Comparison of ENCODE assay signal across 8 cellular contexts in genomic region chr17:82273327-82274133, GRCh38. TPM values are rescaled to one million over a fixed set of nuclear protein-coding genes. Genes with fewer than 3 reads are reported as not detected.
DNase-seq lines count a peak whose midpoint lies in the region; ATAC-seq, FAIRE-seq and TF ChIP-seq lines count a peak whose summit lies in the region.

Gene CSNK1D, minus strand, starts transcription at chr17:82273700. Its CDS starts 319 bp downstream, at chr17:82273381.

- DNase-seq in GM12892 (ENCODE audit: insufficient read length), result peak; percentile 97
- peak; percentile 49 for DNase-seq in NCI-H187 treated with DMSO at 0.1 percent for 48 hours (lab: John Stamatoyannopoulos, UW)
- DNase-seq in T-helper 2 cell treated with Interferon-gamma antibody and Interleukin-4, amounts not matched to agents 5 μg/mL and 100 μg/mL, for 36 hours (ENCODE audit: low spot score), result peak; percentile 86
- DNase-seq in right atrium auricular region (ENCODE audit: low spot score), result peak; percentile 91
- DNase-seq in pulmonary artery endothelial cell (ENCODE audit: low read depth, low spot score), result no peak

- no peaks in the 10 kb centered on the region for H3K27me3 ChIP-seq in right atrium auricular region

- peaks cover 27% of the 10 kb centered on the region for H3K36me3 Mint-ChIP-seq in T-helper 2 cell treated with Interferon-gamma antibody and Interleukin-4, amounts not matched to agents 5 μg/mL and 100 μg/mL, for 36 hours (ENCODE audit: low read depth)

- H3K36me3 ChIP-seq in right atrium auricular region, result peaks cover 5% of the 10 kb centered on the region
- peaks cover 2% of the 10 kb centered on the region for H3K36me3 ChIP-seq in urinary bladder (ENCODE audit: insufficient read depth)

- H3K27ac ChIP-seq in angular gyrus (ENCODE audit: low read depth, low read length), result peak within 1 kb of the TSS; percentile 94
- H3K27ac ChIP-seq in right atrium auricular region, result peak within 1 kb of the TSS; percentile 96 to 100
- peak within 1 kb of the TSS; percentile 98 for H3K27ac ChIP-seq in urinary bladder (ENCODE audit: low read depth)

- TF ChIP-seq POLR2A in GM12892 (IDR thresholded peaks at IDR 0.05; ENCODE audit: low read depth, low read length), result peak; percentile 75

- H3K4me1 ChIP-seq in right atrium auricular region (peaks cover 0 to 49% of the 10 kb centered on the region in 2 donors), urinary bladder (ENCODE audit: insufficient read depth) (no peaks in the 10 kb centered on the region)

- H3K27ac Mint-ChIP-seq in T-helper 2 cell treated with Interferon-gamma antibody and Interleukin-4, amounts not matched to agents 5 μg/mL and 100 μg/mL, for 36 hours, result peak within 1 kb of the TSS; percentile 97

- no peaks in the 10 kb centered on the region for H3K9me3 ChIP-seq in right atrium auricular region

- H3K27me3 Mint-ChIP-seq in T-helper 2 cell treated with Interferon-gamma antibody and Interleukin-4, amounts not matched to agents 5 μg/mL and 100 μg/mL, for 36 hours (ENCODE audit: low read depth), result no peaks in the 10 kb centered on the region

- H3K4me3 Mint-ChIP-seq in T-helper 2 cell treated with Interferon-gamma antibody and Interleukin-4, amounts not matched to agents 5 μg/mL and 100 μg/mL, for 36 hours, result peak within 1 kb of the TSS; percentile 97

- H3K9me3 Mint-ChIP-seq in T-helper 2 cell treated with Interferon-gamma antibody and Interleukin-4, amounts not matched to agents 5 μg/mL and 100 μg/mL, for 36 hours, result no peaks in the 10 kb centered on the region

- 4% methylated on average over 80 of the region's 80 CpGs for WGBS in urinary bladder

- TF ChIP-seq CTCF in right atrium auricular region (IDR thresholded peaks at IDR 0.05), result no peak

- peak; percentile 5 for FAIRE-seq in GM12892 (lab: Jason Lieb, UNC)

- peaks cover 26% of the 10 kb centered on the region for H3K4me1 Mint-ChIP-seq in T-helper 2 cell treated with Interferon-gamma antibody and Interleukin-4, amounts not matched to agents 5 μg/mL and 100 μg/mL, for 36 hours (ENCODE audit: low read depth)

- H3K4me3 ChIP-seq in right atrium auricular region, result peak within 1 kb of the TSS; percentile 74 to 96
- H3K4me3 ChIP-seq in urinary bladder (ENCODE audit: low read depth, low read length), result peak within 1 kb of the TSS; percentile 95

- peak; percentile 56 for ATAC-seq in HG02870 (IDR thresholded peaks at IDR 0.05; ENCODE audit: unreplicated experiment)

RNA-seq across cellular contexts. Expression of gene CSNK1D, which starts in this region (rescaled TPM):
- 52.3 TPM for polyA plus RNA-seq in GM12892 (2012; ENCODE audit: missing spikeins)
- total RNA-seq in right atrium auricular region, result 10 to 100 TPM; 31.3 to 32.9 TPM
- 58.5 and 58.9 TPM in 2 replicates for total RNA-seq in pulmonary artery endothelial cell
- total RNA-seq in urinary bladder, result 41.7 TPM
- 122 TPM for polyA plus RNA-seq in urinary bladder
